ENCODE assay signal across 25 cellular contexts in the genomic region with DNA sequence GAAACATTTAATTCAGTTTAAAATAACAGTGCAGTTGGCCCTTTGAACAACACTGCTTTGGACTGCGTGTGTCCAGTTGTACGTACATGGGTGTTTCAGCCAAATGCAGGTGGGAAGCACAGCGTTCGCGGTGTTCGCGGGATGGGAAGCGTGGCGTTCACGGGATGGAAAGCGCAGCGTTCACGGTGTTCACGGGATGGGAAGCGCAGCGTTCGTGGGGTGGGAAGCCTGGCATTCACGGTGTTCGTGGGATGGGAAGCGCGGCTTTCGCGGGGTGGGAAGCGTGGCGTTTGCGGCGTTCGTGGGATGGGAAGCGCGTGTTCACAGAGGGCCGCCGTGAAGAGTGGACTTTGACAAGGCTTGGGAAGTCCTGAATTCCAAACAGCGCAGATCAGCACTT.
"Had no signal": no experiment of that assay in that cellular context is flagged by ENCODE, and none has a peak within 500 bp of the region (broad histone marks: within the 10 kb centered on the region; RNA-seq: fewer than 3 reads in every experiment).

No MANE protein-coding gene starts in this region.

- H3K9me3 ChIP-seq: lower lobe of right lung, pancreas, thyroid gland, vagina had no signal

- H3K27me3 ChIP-seq: dorsolateral prefrontal cortex, foreskin keratinocyte, gastroesophageal sphincter, heart left ventricle, hepatocyte, left lung, pancreas, right lobe of liver, stomach, thyroid gland, vagina had no signal

- H3K27me3 Mint-ChIP-seq: naive thymus-derived CD8-positive, alpha-beta T cell had no signal

- H3K4me3 ChIP-seq: dorsolateral prefrontal cortex, gastroesophageal sphincter, heart left ventricle, hepatocyte, left lung, lower lobe of right lung, pancreas, right lobe of liver, smooth muscle cell, stomach, thyroid gland, vagina had no signal

- H3K27ac Mint-ChIP-seq: endodermal cell had no signal

- DNase-seq: dorsolateral prefrontal cortex; effector CD4-positive, alpha-beta T cell; endodermal cell; foreskin keratinocyte; kidney; left lung; lower lobe of right lung; pancreas; stimulated activated CD4-positive, alpha-beta T cell treated with anti-CD3 and anti-CD28 coated beads, Interleukin-12 subunit alpha, Interleukin-12 subunit beta, amount 100 ng/mL, for 4 hours; stimulated activated CD4-positive, alpha-beta T cell treated with anti-CD3 and anti-CD28 coated beads, Interleukin-1b, Interleukin-23, amount 100 ng/mL, for 48 hours; stimulated activated CD4-positive, alpha-beta T cell treated with anti-CD3 and anti-CD28 coated beads, Interleukin-4, amount 100 ng/mL, for 1 hour; stimulated activated CD8-positive, alpha-beta memory T cell treated with anti-CD3 and anti-CD28 coated beads, Interleukin-4, amount 100 ng/mL, for 48 hours; stimulated activated naive CD4-positive, alpha-beta T cell treated with Interleukin-2 at 50 U/mL for 16 hours; stomach; thyroid gland; trophoblast cell had no signal

- H3K27ac ChIP-seq: dorsolateral prefrontal cortex, epithelial cell of prostate, foreskin keratinocyte, gastroesophageal sphincter, heart left ventricle, hepatocyte, left lung, lower lobe of right lung, pancreas, right lobe of liver, stomach, thyroid gland, vagina had no signal

- H3K4me1 ChIP-seq: foreskin keratinocyte, gastroesophageal sphincter, heart left ventricle, left lung, lower lobe of right lung, pancreas, right lobe of liver, stomach, vagina had no signal

- H3K4me3 Mint-ChIP-seq: endodermal cell had no signal

- H2AFZ ChIP-seq: hepatocyte had no signal

- H3K4me1 Mint-ChIP-seq: endodermal cell had no signal

- H3K4me2 ChIP-seq: hepatocyte, smooth muscle cell had no signal

- H3K79me2 ChIP-seq: hepatocyte had no signal

- ATAC-seq: esophagus mucosa; foreskin keratinocyte; gastroesophageal sphincter; heart left ventricle; left lung; naive thymus-derived CD8-positive, alpha-beta T cell; pancreas; right lobe of liver had no signal
